8 cellular contexts compared by ENCODE assay signal in genomic region chr12:121805171-121805687, GRCh38. TPM values are rescaled to one million over a fixed set of nuclear protein-coding genes. Genes with fewer than 3 reads are reported as not detected.
DNase-seq lines count a peak whose midpoint lies in the region; ATAC-seq and TF ChIP-seq lines count a peak whose summit lies in the region.

No MANE protein-coding gene starts in this region.

- H3K27ac ChIP-seq in coronary artery: peak overlapping the region; percentile 100

- H3K4me1 ChIP-seq in NT2/D1 (ENCODE audit: insufficient read depth, insufficient read length) (peaks cover 8% of the 10 kb centered on the region), mucosa of descending colon (ENCODE audit: low read depth) (peaks cover 16% of the 10 kb centered on the region)

- no peak for TF ChIP-seq CTCF in GM12864 (IDR thresholded peaks at IDR 0.05; ENCODE audit: low read depth, low read length, missing control alignments)
- no peak for TF ChIP-seq CTCF in coronary artery (IDR thresholded peaks at IDR 0.05)
- TF ChIP-seq CTCF in mucosa of descending colon (IDR thresholded peaks at IDR 0.05): no peak

- H3K9me3 ChIP-seq in NT2/D1 (ENCODE audit: insufficient read depth, low read length) (no peaks in the 10 kb centered on the region), mucosa of descending colon (no peaks in the 10 kb centered on the region)

- H3K4me3 ChIP-seq in GM12864 (ENCODE audit: low read depth, low read length) (peak overlapping the region; percentile 79), NT2/D1 (ENCODE audit: insufficient read length, low read depth) (peak overlapping the region; percentile 71), coronary artery (peak overlapping the region; percentile 94), mucosa of descending colon (peak overlapping the region; percentile 57)

- ATAC-seq in mucosa of descending colon (no peak), GM21515 (IDR thresholded peaks at IDR 0.05; ENCODE audit: unreplicated experiment) (no peak), HG02571 (IDR thresholded peaks at IDR 0.05; ENCODE audit: unreplicated experiment) (no peak), GM18867 (IDR thresholded peaks at IDR 0.05; ENCODE audit: unreplicated experiment) (no peak)

- H3K9ac ChIP-seq in NT2/D1 (ENCODE audit: insufficient read length, low read depth): peak overlapping the region; percentile 88

- no peaks in the 10 kb centered on the region for H3K27me3 ChIP-seq in NT2/D1 (ENCODE audit: insufficient read depth, insufficient read length)

- intact Hi-C loops in mucosa of descending colon (cut with DNase I, micrococcal nuclease): no loop called here

- no peak for DNase-seq in GM12864 (ENCODE audit: low read depth)
- DNase-seq in NT2/D1 (ENCODE audit: low read depth, low spot score): no peak
- no peak for DNase-seq in coronary artery (ENCODE audit: low spot score)
- DNase-seq in mucosa of descending colon: peak in 2 of 3 donors; percentile 62 to 64
- no peak for DNase-seq in NOMO-1 treated with DMSO at 0.1 percent for 48 hours (lab: John Stamatoyannopoulos, UW; ENCODE audit: unreplicated experiment)

- H3K36me3 ChIP-seq in NT2/D1 (ENCODE audit: insufficient read depth, insufficient read length, low read length) (peaks cover 52% of the 10 kb centered on the region), mucosa of descending colon (ENCODE audit: low read depth) (no peaks in the 10 kb centered on the region)

RNA-seq across cellular contexts. Expression of gene SETD1B, which starts 1.4 kb away (rescaled TPM):
- 10 to 100 TPM; 23.8 to 38.3 (median 27.5) TPM for total RNA-seq in mucosa of descending colon

RNA-seq across cellular contexts. Expression of gene RHOF, which starts 11.7 kb away (rescaled TPM):
- total RNA-seq in mucosa of descending colon: 10 to 100 TPM; 45.5 to 86.7 (median 83.2) TPM

RNA-seq across cellular contexts. Expression of gene HPD, which starts 53.4 kb away (rescaled TPM):
- total RNA-seq in mucosa of descending colon: 1 to 10 TPM in 1 of 3 donors, under 1 TPM in 1, not detected in 1; 0.63 to 1.0 TPM

Comparison
In these comparisons a context has a peak if more than half of its experiments do, and no peak if none do; other contexts are left out.
1. DNase-seq: peak in mucosa of descending colon (2 of 3); none in GM12864 (single experiment), NT2/D1 (single experiment), coronary artery (single experiment) and NOMO-1 treated with DMSO at 0.1 percent for 48 hours (single experiment).
2. Peak in every context shown above with its lines, with median percentiles within 50 percentile points of each other: H3K4me3 ChIP-seq.